Comparison of ENCODE assay signal across 11 cellular contexts in the genomic region with DNA sequence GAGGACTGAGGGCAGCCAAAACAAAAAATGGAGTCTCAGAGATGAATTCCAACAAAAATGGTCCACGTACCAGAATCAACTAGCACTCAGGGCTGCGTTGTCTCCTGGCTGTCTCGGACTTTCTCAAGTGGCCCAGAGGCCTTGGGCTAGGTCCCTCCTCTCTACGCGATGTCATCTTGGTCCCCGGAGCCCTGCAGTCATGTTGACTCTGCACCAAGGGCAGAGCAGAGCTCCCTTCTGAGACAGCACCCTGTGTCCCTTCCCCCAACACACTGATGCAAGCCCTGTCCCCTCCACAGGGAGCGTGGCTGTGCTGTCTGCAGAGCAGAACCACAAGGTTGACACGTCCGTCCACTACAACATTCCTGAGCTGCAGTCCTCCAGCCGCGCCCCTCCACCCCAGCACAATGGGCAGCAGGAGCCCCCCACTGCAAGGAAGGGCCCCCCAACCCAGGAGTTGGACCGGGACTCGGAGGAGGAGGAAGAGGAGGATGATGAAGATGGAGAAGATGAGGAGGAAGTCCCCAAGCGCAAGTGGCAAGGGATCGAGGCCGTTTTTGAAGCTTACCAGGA.
"Had no signal": no experiment of that assay in that cellular context is flagged by ENCODE, and none has a peak within 500 bp of the region (broad histone marks: within the 10 kb centered on the region; RNA-seq: fewer than 3 reads in every experiment).

No MANE protein-coding gene starts in this region.

- H3K27ac ChIP-seq: cardiac muscle cell, pancreas had no signal

- FAIRE-seq: frontal cortex, keratinocyte, pancreas had no signal

- H3K4me3 ChIP-seq: cardiac muscle cell, pancreas had no signal

- H3K27me3 ChIP-seq: cardiac muscle cell, pancreas had no signal

- DNase-seq: activated CD4-positive, alpha-beta memory T cell treated with anti-CD3 and anti-CD28 coated beads, Interleukin-2, amount 10 ng/mL, durations not matched to agents 7 days and 5 days; activated CD4-positive, alpha-beta T cell treated with anti-CD3 and anti-CD28 coated beads for 36 hours; activated naive CD8-positive, alpha-beta T cell treated with anti-CD3 and anti-CD28 coated beads, Interleukin-2, amount 50 U/mL, for 24 hours; cortex of kidney; effector CD8-positive, alpha-beta T cell; stimulated activated CD4-positive, alpha-beta T cell treated with anti-CD3 and anti-CD28 coated beads, Interleukin-4, amount 100 ng/mL, for 4 hours; T-helper 2 cell had no signal

- ATAC-seq: activated CD4-positive, alpha-beta T cell treated with anti-CD3 and anti-CD28 coated beads for 36 hours; activated naive CD8-positive, alpha-beta T cell treated with anti-CD3 and anti-CD28 coated beads, Interleukin-2, amount 50 U/mL, for 24 hours; pancreas had no signal

- H3K9me3 ChIP-seq: pancreas had no signal
